Comparison of ENCODE assay signal across 8 cellular contexts in genomic region chr4:1767770-1768366, GRCh38. TPM values are rescaled to one million over a fixed set of nuclear protein-coding genes. Genes with fewer than 3 reads are reported as not detected.
A peak's percentile ranks its signal among the peaks of the same experiment; 100 is the strongest.
DNase-seq lines count a peak whose midpoint lies in the region; ATAC-seq and TF ChIP-seq lines count a peak whose summit lies in the region.

No MANE protein-coding gene starts in this region.

- TF ChIP-seq CTCF in thyroid gland (IDR thresholded peaks at IDR 0.05): no peak

- no peaks in the 10 kb centered on the region for H3K9me3 Mint-ChIP-seq in activated naive CD8-positive, alpha-beta T cell (ENCODE audit: low read depth)

- H3K27ac ChIP-seq in HUES64 (ENCODE audit: low read depth, low read length) (peak overlapping the region; percentile 46; the same call in 1 of the 2 replicates), thyroid gland (no peak overlapping the region)

- no peaks in the 10 kb centered on the region for H3K4me1 Mint-ChIP-seq in activated naive CD8-positive, alpha-beta T cell (ENCODE audit: low read depth)

- 5% methylated on average over 25 of the region's 32 CpGs for WGBS in HUES64
- 50 to 85% methylated on average over 7 to 15 of the region's 32 CpGs for WGBS in thyroid gland, 2 donors

- intact Hi-C loops in thyroid gland (cut with DNase I): no loop called here

- H3K4me1 ChIP-seq in HUES64 (ENCODE audit: insufficient read depth, low read length): peaks cover 21% of the 10 kb centered on the region
- peaks cover 12 to 21% of the 10 kb centered on the region in 2 donors for H3K4me1 ChIP-seq in thyroid gland

- no peak overlapping the region for H3K9ac ChIP-seq in HUES64 (ENCODE audit: low read depth, low read length)

- no peaks in the 10 kb centered on the region for H3K9me3 ChIP-seq in HUES64 (ENCODE audit: insufficient read depth, low read depth, low read length)
- H3K9me3 ChIP-seq in thyroid gland: no peaks in the 10 kb centered on the region

- no peak overlapping the region for H3K27ac Mint-ChIP-seq in activated naive CD8-positive, alpha-beta T cell

- DNase-seq in NCI-H345 (lab: John Stamatoyannopoulos, UW) (peak; percentile 13), NCI-H345 treated with DMSO at 0.1 percent for 48 hours (lab: John Stamatoyannopoulos, UW; ENCODE audit: unreplicated experiment) (no peak), iPS-NIHi11 (ENCODE audit: low spot score) (peak; percentile 90), thyroid gland (peak; percentile 17 to 22), C1 segment of cervical spinal cord (lab: John Stamatoyannopoulos, UW) (no peak)

- no peaks in the 10 kb centered on the region for H3K36me3 Mint-ChIP-seq in activated naive CD8-positive, alpha-beta T cell

- H3K4me3 ChIP-seq in HUES64 (ENCODE audit: low read length): peak overlapping the region; percentile 41
- H3K4me3 ChIP-seq in thyroid gland (replicated peaks in 1 of 3): peak overlapping the region in 1 of 3 donors; percentile 42

- H3K36me3 ChIP-seq in HUES64 (ENCODE audit: insufficient read depth, low read length): no peaks in the 10 kb centered on the region
- H3K36me3 ChIP-seq in thyroid gland: no peaks in the 10 kb centered on the region

- peaks cover 5% of the 10 kb centered on the region for H3K27me3 Mint-ChIP-seq in activated naive CD8-positive, alpha-beta T cell

- no peak for ATAC-seq in GM21447 (IDR thresholded peaks at IDR 0.05; ENCODE audit: unreplicated experiment)

- peak overlapping the region; percentile 67 for H3K4me3 Mint-ChIP-seq in activated naive CD8-positive, alpha-beta T cell

- TF ChIP-seq POLR2A in thyroid gland (IDR thresholded peaks at IDR 0.05): no peak

- peaks cover 12% of the 10 kb centered on the region for H3K27me3 ChIP-seq in HUES64 (ENCODE audit: insufficient read depth, low read length)
- H3K27me3 ChIP-seq in thyroid gland: no peaks in the 10 kb centered on the region

RNA-seq across cellular contexts. Expression of gene FGFR3, which starts 25.2 kb away (rescaled TPM):
- 20.2 TPM for polyA plus RNA-seq in HUES64 (2013, experiment 1 of 2)
- polyA plus RNA-seq in HUES64 (2013, experiment 2 of 2): 20.2 TPM
- 1 to 10 TPM in 2 of 4 donors, under 1 TPM in 2; 0.78 to 5.1 (median 1.6) TPM for total RNA-seq in thyroid gland

RNA-seq across cellular contexts. Expression of gene TACC3, which starts 46.5 kb away (rescaled TPM):
- polyA plus RNA-seq in HUES64 (2013, experiment 1 of 2): 127 TPM
- 124 TPM for polyA plus RNA-seq in HUES64 (2013, experiment 2 of 2)
- total RNA-seq in thyroid gland: 10 to 100 TPM in 1 of 4 donors, 1 to 10 TPM in 3; 4.8 to 10.3 (median 5.1) TPM

RNA-seq across cellular contexts. Expression of gene TMEM129, which starts 46.7 kb away (rescaled TPM):
- 19.0 TPM for polyA plus RNA-seq in HUES64 (2013, experiment 1 of 2)
- polyA plus RNA-seq in HUES64 (2013, experiment 2 of 2): 22.5 TPM
- 100 to 1,000 TPM in 2 of 4 donors, 10 to 100 TPM in 2; 64.8 to 138 (median 106) TPM for total RNA-seq in thyroid gland

RNA-seq across cellular contexts. Expression of gene SLBP, which starts 55.7 kb away (rescaled TPM):
- 52.1 TPM for polyA plus RNA-seq in HUES64 (2013, experiment 1 of 2)
- polyA plus RNA-seq in HUES64 (2013, experiment 2 of 2): 51.7 TPM
- total RNA-seq in thyroid gland: 10 to 100 TPM; 41.2 to 48.5 (median 43.3) TPM

Comparison
In these comparisons a context has a peak if more than half of its experiments do, and no peak if none do; other contexts are left out.
1. DNase-seq: peak in NCI-H345 (single experiment), iPS-NIHi11 (single experiment) and thyroid gland (2 of 2); none in NCI-H345 treated with DMSO at 0.1 percent for 48 hours (single experiment) and C1 segment of cervical spinal cord (0 of 14).